In the genomic region with DNA sequence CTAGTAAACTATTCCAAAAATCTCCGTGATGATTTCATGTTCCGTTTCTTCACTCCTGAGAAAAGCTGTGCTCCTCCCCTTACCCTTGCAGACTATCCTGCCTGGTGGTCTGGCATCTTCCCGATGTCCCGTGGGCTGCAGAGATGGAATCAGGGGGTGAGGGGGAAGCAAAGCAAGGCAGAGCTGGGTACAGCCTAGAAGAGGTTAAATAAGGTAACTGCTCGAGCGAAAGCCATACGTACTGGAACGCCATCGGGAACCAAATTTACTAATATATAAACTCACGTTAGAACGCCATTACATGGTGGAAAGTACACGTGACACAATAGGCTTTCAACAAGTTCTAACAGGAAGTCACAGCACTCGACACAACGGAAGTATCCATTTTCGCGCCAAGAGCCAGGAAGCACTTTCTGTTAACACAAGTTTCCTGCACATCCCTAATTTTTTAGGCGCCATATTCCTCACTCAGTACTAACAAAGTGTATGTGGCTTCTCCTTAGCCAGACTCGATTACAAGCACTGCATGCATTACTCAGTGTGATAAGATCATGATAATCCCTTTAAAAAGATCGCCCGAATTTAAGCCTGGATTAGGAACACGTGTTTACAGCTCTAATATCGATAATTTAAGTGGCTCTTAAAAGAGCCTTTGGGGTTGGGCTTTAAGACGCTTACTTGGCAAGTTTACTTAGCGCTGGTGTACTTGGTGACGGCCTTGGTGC, we compare ENCODE assay signal across 8 cellular contexts.
DNase-seq lines count a peak whose midpoint lies in the region; ATAC-seq, FAIRE-seq and TF ChIP-seq lines count a peak whose summit lies in the region.

No MANE protein-coding gene starts in this region.

- FAIRE-seq in A549 (lab: Jason Lieb, UNC), result no peak

- TF ChIP-seq RAD21 in A549 (conservative IDR thresholded peaks at IDR 0.05 in 1 of 2, IDR thresholded peaks at IDR 0.05 in 1 of 2), result no peak

- DNase-seq in A549 (ENCODE audit: low read depth in 1 of 2, low spot score in 1 of 2) (peak in 1 of 2 experiments; percentile 91), LHCN-M2 (ENCODE audit: low read depth) (peak; percentile 91), Peyer's patch (peak; percentile 62 to 92 (median 77)), fibroblast of villous mesenchyme (ENCODE audit: low read depth) (peak; percentile 90)
- DNase-seq in activated T-helper 1 cell treated with anti-CD3 and anti-CD28 coated beads, Interleukin-2, amount 50 U/mL, for 16 hours (ENCODE audit: low read depth in 1 of 2, low spot score in 1 of 2), result peak; percentile 39 to 52

- H3K27me3 ChIP-seq in Peyer's patch (no peaks in the 10 kb centered on the region), neuron (ENCODE audit: insufficient read depth, low read length) (no peaks in the 10 kb centered on the region)

- 0% methylated on average over 20 of the region's 25 CpGs for whole genome bisulfite sequencing in A549 (ENCODE audit: missing lambda C conversion rate)
- WGBS in urinary bladder, result under 1% methylated on average over 25 of the region's 25 CpGs

- peak overlapping the region; percentile 56 for H2AFZ ChIP-seq in neuron (ENCODE audit: low read depth, low read length)

- H3K9me3 ChIP-seq in A549 (no peaks in the 10 kb centered on the region), Peyer's patch (no peaks in the 10 kb centered on the region), neuron (ENCODE audit: low read length) (no peaks in the 10 kb centered on the region)

- no peaks in the 10 kb centered on the region for H3K36me3 ChIP-seq in Peyer's patch
- H3K36me3 ChIP-seq in neuron (ENCODE audit: insufficient read depth, low read length), result no peaks in the 10 kb centered on the region
- no peaks in the 10 kb centered on the region for H3K36me3 ChIP-seq in urinary bladder (ENCODE audit: insufficient read depth)

- POLR2A ChIA-PET in A549 (lab: Yijun Ruan, JAX), result interaction anchor here (1.4 to 7.9 kb wide), 6 partner anchors 13 to 988 kb away, joined by 4 to 226 read pairs (median 22); a partner anchor contains a TSS

- H3K4me3 ChIP-seq in A549, result peak overlapping the region; percentile 67
- H3K4me3 ChIP-seq in Peyer's patch, result peak overlapping the region; percentile 51 to 67 (median 60)
- peak overlapping the region; percentile 90 for H3K4me3 ChIP-seq in fibroblast of villous mesenchyme (ENCODE audit: low read depth, low read length)
- H3K4me3 ChIP-seq in neuron (ENCODE audit: low read length), result peak overlapping the region; percentile 98
- peak overlapping the region; percentile 49 for H3K4me3 ChIP-seq in urinary bladder (ENCODE audit: low read depth, low read length)

- CTCF ChIA-PET in A549 (lab: Yijun Ruan, JAX), result interaction anchor here (1.1 kb wide), 1 partner anchor 19 kb away, joined by 4 read pairs; no protein-coding TSS in a partner anchor

- ATAC-seq in A549, result peak; percentile 61 to 62
- peak; percentile 30 for ATAC-seq in GM18909 (IDR thresholded peaks at IDR 0.05; ENCODE audit: poor library complexity, unreplicated experiment)

- H3K27ac ChIP-seq in A549, result peak overlapping the region; percentile 83 to 98
- H3K27ac ChIP-seq in Peyer's patch, result peak overlapping the region; percentile 93 to 98 (median 94)
- peak overlapping the region; percentile 44 for H3K27ac ChIP-seq in urinary bladder (ENCODE audit: low read depth)

- H3K4me1 ChIP-seq in A549 (peaks cover 35% of the 10 kb centered on the region; the same call in 2 of the 3 replicates), Peyer's patch (peaks cover 0 to 18% (median 0%) of the 10 kb centered on the region in 4 donors), neuron (ENCODE audit: insufficient read depth, low read length) (peaks cover 18% of the 10 kb centered on the region), urinary bladder (ENCODE audit: insufficient read depth) (no peaks in the 10 kb centered on the region)

- peak overlapping the region; percentile 90 for H3K4me2 ChIP-seq in A549

- TF ChIP-seq CTCF in A549 (IDR thresholded peaks at IDR 0.05), result no peak
- no peak for TF ChIP-seq CTCF in Peyer's patch (IDR thresholded peaks at IDR 0.05)
- no peak for TF ChIP-seq CTCF in fibroblast of villous mesenchyme (IDR thresholded peaks at IDR 0.05; ENCODE audit: insufficient read depth, low read depth, low read length)

- TF ChIP-seq EP300 in A549 (IDR thresholded peaks at IDR 0.05), result no peak

- peak; percentile 17; the same call in 1 of the 2 replicates for TF ChIP-seq POLR2A in A549 (IDR thresholded peaks at IDR 0.05; ENCODE audit: low read length)
- peak; percentile 38 to 47 for TF ChIP-seq POLR2A in Peyer's patch (IDR thresholded peaks at IDR 0.05)

TF ChIP-seq in A549, 52 proteins besides CTCF, POLR2A, EP300 and RAD21 (continues in another document):
- TF ChIP-seq, protein P1, sequence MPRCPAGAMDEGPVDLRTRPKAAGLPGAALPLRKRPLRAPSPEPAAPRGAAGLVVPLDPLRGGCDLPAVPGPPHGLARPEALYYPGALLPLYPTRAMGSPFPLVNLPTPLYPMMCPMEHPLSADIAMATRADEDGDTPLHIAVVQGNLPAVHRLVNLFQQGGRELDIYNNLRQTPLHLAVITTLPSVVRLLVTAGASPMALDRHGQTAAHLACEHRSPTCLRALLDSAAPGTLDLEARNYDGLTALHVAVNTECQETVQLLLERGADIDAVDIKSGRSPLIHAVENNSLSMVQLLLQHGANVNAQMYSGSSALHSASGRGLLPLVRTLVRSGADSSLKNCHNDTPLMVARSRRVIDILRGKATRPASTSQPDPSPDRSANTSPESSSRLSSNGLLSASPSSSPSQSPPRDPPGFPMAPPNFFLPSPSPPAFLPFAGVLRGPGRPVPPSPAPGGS (IDR thresholded peaks at IDR 0.05), result 0 out of 3 replicates have a peak, but pooled peaks have one; percentile 37
- TF ChIP-seq, protein P2, sequence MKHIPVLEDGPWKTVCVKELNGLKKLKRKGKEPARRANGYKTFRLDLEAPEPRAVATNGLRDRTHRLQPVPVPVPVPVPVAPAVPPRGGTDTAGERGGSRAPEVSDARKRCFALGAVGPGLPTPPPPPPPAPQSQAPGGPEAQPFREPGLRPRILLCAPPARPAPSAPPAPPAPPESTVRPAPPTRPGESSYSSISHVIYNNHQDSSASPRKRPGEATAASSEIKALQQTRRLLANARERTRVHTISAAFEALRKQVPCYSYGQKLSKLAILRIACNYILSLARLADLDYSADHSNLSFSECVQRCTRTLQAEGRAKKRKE (CRISPR knock-in tag; IDR thresholded peaks at IDR 0.05; ENCODE audit: low read depth), result no peak
- peak; percentile 72; the same call in 1 of the 2 replicates for TF ChIP-seq E2F6 (IDR thresholded peaks at IDR 0.05; ENCODE audit: borderline replicate concordance, low read depth)
- TF ChIP-seq BHLHE40 (IDR thresholded peaks at IDR 0.05; ENCODE audit: low read depth, low read length), result no peak
- TF ChIP-seq TP53 (CRISPR knock-in tag; IDR thresholded peaks at IDR 0.05), result peak; percentile 28; the same call in 1 of the 2 replicates
- TF ChIP-seq FOSL2 (IDR thresholded peaks at IDR 0.05), result no peak
- peak; percentile 28 for TF ChIP-seq FOSL2 (CRISPR knock-in tag; IDR thresholded peaks at IDR 0.05)
- TF ChIP-seq NR3C1 (IDR thresholded peaks at IDR 0.05), result no peak
- no peak for TF ChIP-seq HES2 (IDR thresholded peaks at IDR 0.05)
- TF ChIP-seq CHD4 (IDR thresholded peaks at IDR 0.05; ENCODE audit: borderline replicate concordance), result no peak
- TF ChIP-seq, protein P3, sequence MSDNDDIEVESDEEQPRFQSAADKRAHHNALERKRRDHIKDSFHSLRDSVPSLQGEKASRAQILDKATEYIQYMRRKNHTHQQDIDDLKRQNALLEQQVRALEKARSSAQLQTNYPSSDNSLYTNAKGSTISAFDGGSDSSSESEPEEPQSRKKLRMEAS (IDR thresholded peaks at IDR 0.05), result peak; percentile 80
- TF ChIP-seq FOXS1 (CRISPR knock-in tag; IDR thresholded peaks at IDR 0.05), result no peak
- no peak for TF ChIP-seq RNF2 (IDR thresholded peaks at IDR 0.05; ENCODE audit: borderline replicate concordance, low read depth)
- TF ChIP-seq JUN (IDR thresholded peaks at IDR 0.05), result peak; percentile 58 to 81; a peak in 3 of 5 replicates
- TF ChIP-seq, protein P4, sequence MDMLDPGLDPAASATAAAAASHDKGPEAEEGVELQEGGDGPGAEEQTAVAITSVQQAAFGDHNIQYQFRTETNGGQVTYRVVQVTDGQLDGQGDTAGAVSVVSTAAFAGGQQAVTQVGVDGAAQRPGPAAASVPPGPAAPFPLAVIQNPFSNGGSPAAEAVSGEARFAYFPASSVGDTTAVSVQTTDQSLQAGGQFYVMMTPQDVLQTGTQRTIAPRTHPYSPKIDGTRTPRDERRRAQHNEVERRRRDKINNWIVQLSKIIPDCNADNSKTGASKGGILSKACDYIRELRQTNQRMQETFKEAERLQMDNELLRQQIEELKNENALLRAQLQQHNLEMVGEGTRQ (IDR thresholded peaks at IDR 0.05), result peak; percentile 71
- no peak for TF ChIP-seq HOXB13 (CRISPR knock-in tag; IDR thresholded peaks at IDR 0.05; ENCODE audit: low read depth)
- no peak for TF ChIP-seq JUNB (IDR thresholded peaks at IDR 0.05)
- no peak for TF ChIP-seq CBX2 (IDR thresholded peaks at IDR 0.05; ENCODE audit: borderline replicate concordance, low read depth)
- TF ChIP-seq CEBPB (IDR thresholded peaks at IDR 0.05), result peak in 1 of 2 experiments; percentile 4; a peak in 1 of 4 replicates
- TF ChIP-seq RFX5 (IDR thresholded peaks at IDR 0.05), result no peak
- TF ChIP-seq HMGXB4 (CRISPR knock-in tag; IDR thresholded peaks at IDR 0.05; ENCODE audit: borderline replicate concordance), result no peak

Comparison
In these comparisons a context has a peak if more than half of its experiments do, and no peak if none do; other contexts are left out.
1. H3K27ac ChIP-seq: peak in every context shown above with its lines; median percentile 94 in Peyer's patch; 90 in A549; 44 in urinary bladder.